8 cellular contexts compared by ENCODE assay signal in the genomic region with DNA sequence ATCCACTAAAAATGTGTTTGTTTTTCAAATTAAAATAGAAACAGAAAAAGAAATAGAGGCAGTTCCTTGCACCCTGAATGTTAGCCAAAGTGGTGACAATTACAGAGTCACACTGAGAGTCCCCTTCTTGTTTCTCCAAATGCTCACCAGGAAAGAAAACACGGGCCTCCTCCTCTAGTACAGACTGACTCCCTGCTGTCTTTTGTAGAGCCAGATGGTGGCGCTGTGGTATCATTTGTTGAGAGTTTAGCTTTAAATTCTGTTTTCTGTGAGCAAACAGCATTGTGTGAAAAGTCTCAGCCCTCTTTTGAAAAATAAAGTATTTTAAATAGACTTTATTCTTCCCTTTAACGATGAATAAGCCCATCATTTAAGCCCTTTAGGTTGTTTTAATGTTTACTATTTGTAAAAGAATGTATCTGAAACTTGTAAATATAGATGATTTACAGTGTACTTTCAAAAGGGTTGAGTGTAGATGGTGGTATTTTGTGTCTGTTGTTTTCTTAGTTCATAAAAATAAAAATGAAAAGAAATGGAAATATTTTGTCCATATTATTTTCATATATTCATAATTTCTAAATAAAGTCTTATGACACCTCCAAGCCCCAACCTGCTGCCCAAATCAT. TPM values are rescaled to one million over a fixed set of nuclear protein-coding genes. Genes with fewer than 3 reads are reported as not detected.
DNase-seq lines count a peak whose midpoint lies in the region; ATAC-seq and TF ChIP-seq lines count a peak whose summit lies in the region.

No MANE protein-coding gene starts in this region.

- DNase-seq in BJ (ENCODE audit: low read depth) = no peak
- DNase-seq in NCI-H1694 treated with DMSO at 0.1 percent for 48 hours (lab: John Stamatoyannopoulos, UW) = peak; percentile 46
- DNase-seq in WERI-Rb-1 = peak; percentile 66
- peak; percentile 32 for DNase-seq in foreskin melanocyte
- DNase-seq in trophoblast cell = peak; percentile 41 to 80
- DNase-seq in HuH-7.5 (ENCODE audit: low spot score) = no peak

- H2AFZ ChIP-seq in trophoblast cell (ENCODE audit: insufficient read depth, low read length, poor library complexity) = no peak overlapping the region

- no peaks in the 10 kb centered on the region for H3K4me1 ChIP-seq in trophoblast cell (ENCODE audit: control insufficient read depth in 1 of 2, insufficient read depth in 2 of 2, low read length in 2 of 2)

- no peak overlapping the region for H3K9ac ChIP-seq in trophoblast cell (ENCODE audit: low read length)

- no peak overlapping the region for H2BK5ac ChIP-seq in trophoblast cell (ENCODE audit: low read depth, low read length, poor library complexity)

- peaks cover 2% of the 10 kb centered on the region for H3K27me3 ChIP-seq in BJ (ENCODE audit: control insufficient read depth, insufficient read depth, low read length)
- no peaks in the 10 kb centered on the region for H3K27me3 ChIP-seq in WERI-Rb-1 (ENCODE audit: insufficient read depth, low read depth, severe bottlenecking)
- no peaks in the 10 kb centered on the region for H3K27me3 ChIP-seq in trophoblast cell (ENCODE audit: insufficient read depth, low read length)

- no peak overlapping the region for H3K23ac ChIP-seq in trophoblast cell (ENCODE audit: low read length)

- ATAC-seq in GM18502 (IDR thresholded peaks at IDR 0.05; ENCODE audit: poor library complexity, unreplicated experiment) (peak; percentile 84), HG02870 (IDR thresholded peaks at IDR 0.05; ENCODE audit: unreplicated experiment) (peak; percentile 83)

- no peak overlapping the region for H3K18ac ChIP-seq in trophoblast cell (ENCODE audit: low read length)

- TF ChIP-seq CTCF in BJ (IDR thresholded peaks at IDR 0.05; ENCODE audit: insufficient read depth, low read depth, low read length) = peak; percentile 84
- peak; percentile 83 for TF ChIP-seq CTCF in WERI-Rb-1 (IDR thresholded peaks at IDR 0.05; ENCODE audit: low read depth, low read length)

- H3K36me3 ChIP-seq in BJ (ENCODE audit: control insufficient read depth, insufficient read depth, low read length) (no peaks in the 10 kb centered on the region), WERI-Rb-1 (no peaks in the 10 kb centered on the region), trophoblast cell (ENCODE audit: control insufficient read depth in 1 of 2, insufficient read depth in 2 of 2, low read length in 2 of 2) (no peaks in the 10 kb centered on the region)

- H3K27ac ChIP-seq in WERI-Rb-1 (no peak overlapping the region), trophoblast cell (ENCODE audit: low read depth, low read length) (no peak overlapping the region)

- WGBS in trophoblast cell (ENCODE audit: extremely low coverage, insufficient coverage, insufficient read length) = no CpG with 5 or more reads among the region's 3 CpGs

- H3K9me3 ChIP-seq in WERI-Rb-1 (ENCODE audit: severe bottlenecking) = no peaks in the 10 kb centered on the region
- H3K9me3 ChIP-seq in trophoblast cell (ENCODE audit: insufficient read depth, low read depth, low read length) = no peaks in the 10 kb centered on the region

- H3K14ac ChIP-seq in trophoblast cell (ENCODE audit: low read length) = no peak overlapping the region

- POLR2A ChIA-PET in BJ (lab: Charles Lee) = no interaction called here

- no peaks in the 10 kb centered on the region for H3K79me2 ChIP-seq in trophoblast cell (ENCODE audit: control insufficient read depth, insufficient read depth, low read length, poor library complexity)

- no peaks in the 10 kb centered on the region for H3K79me1 ChIP-seq in trophoblast cell (ENCODE audit: low read length)

- H2BK12ac ChIP-seq in trophoblast cell (ENCODE audit: low read length) = no peak overlapping the region

- no peak overlapping the region for H3K4me2 ChIP-seq in trophoblast cell (ENCODE audit: low read length)

- CTCF ChIA-PET in BJ (lab: Yijun Ruan, JAX) = interaction anchor here (0.6 to 1.7 kb wide), 7 partner anchors 12 to 599 kb away, joined by 3 to 8 read pairs (median 3); no protein-coding TSS in a partner anchor

- H3K4me3 ChIP-seq in BJ (ENCODE audit: low read depth, low read length) = no peak overlapping the region
- no peak overlapping the region for H3K4me3 ChIP-seq in WERI-Rb-1 (ENCODE audit: low read depth, low read length)
- no peak overlapping the region for H3K4me3 ChIP-seq in trophoblast cell (ENCODE audit: low read depth, low read length)

- no peak overlapping the region for H2BK120ac ChIP-seq in trophoblast cell (ENCODE audit: insufficient read depth, low read length, poor library complexity)

- H2AK5ac ChIP-seq in trophoblast cell (ENCODE audit: low read length) = no peak overlapping the region

- H3K4ac ChIP-seq in trophoblast cell (ENCODE audit: low read depth, low read length) = no peak overlapping the region

- H4K12ac ChIP-seq in trophoblast cell (ENCODE audit: low read depth, low read length) = no peak overlapping the region

- H4K8ac ChIP-seq in trophoblast cell (ENCODE audit: low read depth, low read length) = no peak overlapping the region

- no peak overlapping the region for H4K91ac ChIP-seq in trophoblast cell (ENCODE audit: low read depth, low read length)

RNA-seq across cellular contexts. Expression of a gene that starts 36.9 kb away (rescaled TPM):
- not detected in 2 replicates for polyA plus RNA-seq in BJ (2011; rRNA removed)
- polyA minus RNA-seq in BJ (2011; rRNA and poly(A)+ RNA removed) = not detected in 2 replicates
- not detected in 2 replicates for polyA plus RNA-seq in trophoblast cell (2013)

Comparison
In these comparisons a context has a peak if more than half of its experiments do, and no peak if none do; other contexts are left out.
1. DNase-seq: peak in NCI-H1694 treated with DMSO at 0.1 percent for 48 hours (single experiment), WERI-Rb-1 (single experiment), foreskin melanocyte (single experiment) and trophoblast cell (2 of 2); none in BJ (single experiment) and HuH-7.5 (single experiment).